ENCODE assay signal across 8 cellular contexts in the genomic region with DNA sequence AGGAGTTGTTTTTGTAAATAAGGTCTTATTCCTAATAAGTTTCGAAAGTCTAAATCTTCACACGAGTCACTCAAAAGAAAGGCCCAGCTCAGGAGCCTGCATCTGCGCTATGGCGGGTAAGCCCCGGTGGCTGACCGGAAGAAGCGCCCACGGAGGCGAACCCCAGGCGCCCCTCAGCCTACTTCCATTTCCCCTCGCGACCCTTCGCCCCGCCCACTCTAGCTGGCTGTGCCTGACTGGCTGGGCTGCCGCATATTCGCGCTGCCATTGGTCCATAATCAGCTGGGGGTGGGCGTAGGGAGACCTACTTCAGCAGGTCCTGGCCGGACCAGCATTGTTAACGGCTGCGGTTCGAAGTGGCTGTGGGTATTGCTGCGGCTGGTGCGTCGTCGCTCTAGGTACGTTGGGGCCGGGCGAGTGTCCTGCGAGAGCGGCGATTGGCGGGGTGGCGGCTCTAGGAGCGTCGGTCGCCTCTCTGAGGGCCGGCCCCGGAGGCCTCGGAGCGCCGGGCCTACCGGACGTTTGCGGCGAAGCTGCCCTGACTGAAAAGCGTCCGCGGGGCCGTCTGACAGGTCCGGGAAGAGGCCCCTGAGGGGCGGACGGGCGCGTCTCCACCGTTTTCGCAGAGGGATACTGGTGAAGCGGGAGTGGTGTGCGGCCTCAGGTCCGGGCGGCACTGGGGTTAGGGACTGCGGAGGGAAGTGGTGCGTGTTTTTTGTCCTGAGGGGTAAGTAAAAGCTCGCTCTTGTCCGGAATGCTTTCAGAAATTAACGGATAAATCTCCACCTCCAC. TPM values are rescaled to one million over a fixed set of nuclear protein-coding genes. Genes with fewer than 3 reads are reported as not detected.
DNase-seq lines count a peak whose midpoint lies in the region; ATAC-seq and TF ChIP-seq lines count a peak whose summit lies in the region.

A gene with protein sequence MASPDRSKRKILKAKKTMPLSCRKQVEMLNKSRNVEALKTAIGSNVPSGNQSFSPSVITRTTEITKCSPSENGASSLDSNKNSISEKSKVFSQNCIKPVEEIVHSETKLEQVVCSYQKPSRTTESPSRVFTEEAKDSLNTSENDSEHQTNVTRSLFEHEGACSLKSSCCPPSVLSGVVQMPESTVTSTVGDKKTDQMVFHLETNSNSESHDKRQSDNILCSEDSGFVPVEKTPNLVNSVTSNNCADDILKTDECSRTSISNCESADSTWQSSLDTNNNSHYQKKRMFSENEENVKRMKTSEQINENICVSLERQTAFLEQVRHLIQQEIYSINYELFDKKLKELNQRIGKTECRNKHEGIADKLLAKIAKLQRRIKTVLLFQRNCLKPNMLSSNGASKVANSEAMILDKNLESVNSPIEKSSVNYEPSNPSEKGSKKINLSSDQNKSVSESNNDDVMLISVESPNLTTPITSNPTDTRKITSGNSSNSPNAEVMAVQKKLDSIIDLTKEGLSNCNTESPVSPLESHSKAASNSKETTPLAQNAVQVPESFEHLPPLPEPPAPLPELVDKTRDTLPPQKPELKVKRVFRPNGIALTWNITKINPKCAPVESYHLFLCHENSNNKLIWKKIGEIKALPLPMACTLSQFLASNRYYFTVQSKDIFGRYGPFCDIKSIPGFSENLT (plus strand): TSS at position 337 of the 792 bp plus-strand sequence. CDS start 44,560 bp downstream, outside the sequence.

- DNase-seq in DND-41 (peak; percentile 94), colonic mucosa (peak; percentile 89), left lobe of liver (ENCODE audit: low spot score) (peak; percentile 96), DMS153 (lab: John Stamatoyannopoulos, UW) (no peak)
- DNase-seq in activated CD4-positive, alpha-beta T cell treated with anti-CD3 and anti-CD28 coated beads for 48 hours = peak; percentile 95
- peak; percentile 93 for DNase-seq in stimulated activated CD4-positive, alpha-beta T cell treated with anti-CD3 and anti-CD28 coated beads, Interleukin-1b, Interleukin-23, amount 100 ng/mL, for 48 hours

- peaks cover 28% of the 10 kb centered on the region for H3K79me2 ChIP-seq in DND-41 (ENCODE audit: insufficient read depth, low read length)

- H3K4me3 ChIP-seq in DND-41 (ENCODE audit: low read depth in 1 of 2, low read length in 2 of 2) = peak within 1 kb of the TSS; percentile 86
- peak within 1 kb of the TSS; percentile 58 for H3K4me3 ChIP-seq in colonic mucosa

- H3K9ac ChIP-seq in DND-41 (ENCODE audit: low read depth, low read length) (peak within 1 kb of the TSS; percentile 82), colonic mucosa (ENCODE audit: low read depth in 2 of 2, low read length in 2 of 2) (peak within 1 kb of the TSS; percentile 69 to 74)

- peaks cover 8% of the 10 kb centered on the region; the same call in 1 of the 2 replicates for H3K36me3 ChIP-seq in DND-41 (ENCODE audit: insufficient read depth, low read length)
- peaks cover 12% of the 10 kb centered on the region for H3K36me3 ChIP-seq in KOPT-K1 (ENCODE audit: insufficient read depth, low read length)
- no peaks in the 10 kb centered on the region for H3K36me3 ChIP-seq in colonic mucosa

- H3K9me3 ChIP-seq in DND-41 (ENCODE audit: insufficient read depth, low read length, severe bottlenecking) (peaks cover 2% of the 10 kb centered on the region), KOPT-K1 (ENCODE audit: insufficient read depth, low read length, poor library complexity, severe bottlenecking) (peaks cover 8% of the 10 kb centered on the region), colonic mucosa (no peaks in the 10 kb centered on the region)

- H3K4me2 ChIP-seq in DND-41 (ENCODE audit: insufficient read depth, low read length) = peak within 1 kb of the TSS; percentile 58

- ATAC-seq in DND-41 (ENCODE audit: insufficient read depth, low read depth) (peak; percentile 97), GM21723 (IDR thresholded peaks at IDR 0.05; ENCODE audit: unreplicated experiment) (peak; percentile 91), left lobe of liver (peak; percentile 94)

- no peaks in the 10 kb centered on the region for H4K20me1 ChIP-seq in DND-41 (ENCODE audit: insufficient read depth, low read length)

- peaks cover 54% of the 10 kb centered on the region for H3K4me1 ChIP-seq in DND-41 (ENCODE audit: insufficient read depth, low read length)
- peaks cover 4% of the 10 kb centered on the region for H3K4me1 ChIP-seq in colonic mucosa

- intact Hi-C loops in colonic mucosa (cut with DNase I) = no loop called here

- H3K27me3 ChIP-seq in DND-41 (ENCODE audit: insufficient read depth, low read length, poor library complexity) (peaks cover 5% of the 10 kb centered on the region), colonic mucosa (no peaks in the 10 kb centered on the region)

- H3K27ac ChIP-seq in DND-41 (ENCODE audit: low read length) (peak within 1 kb of the TSS; percentile 79), KOPT-K1 (ENCODE audit: low read depth, low read length, poor library complexity, severe bottlenecking) (peak within 1 kb of the TSS; percentile 83), colonic mucosa (peak within 1 kb of the TSS; percentile 51)

- TF ChIP-seq CTCF in DND-41 (IDR thresholded peaks at IDR 0.05; ENCODE audit: borderline replicate concordance, extremely low read depth, low read length, poor library complexity, severe bottlenecking) (no peak), colonic mucosa (IDR thresholded peaks at IDR 0.05) (no peak)

- H2AFZ ChIP-seq in DND-41 (ENCODE audit: low read depth, low read length) = peak within 1 kb of the TSS; percentile 85

RNA-seq across cellular contexts. Expression of the gene that starts here (rescaled TPM):
- total RNA-seq in colonic mucosa (10 to 100 TPM in 1 of 2 donors, 1 to 10 TPM in 1; 5.8 to 14.5 TPM), left lobe of liver (29.7 TPM)
